1 cellular context compared by ENCODE assay signal in genomic region chr3:39346785-39347585, GRCh38.
TF ChIP-seq lines count a peak whose summit lies in the region.

No MANE protein-coding gene starts in this region.

TF ChIP-seq in K562, 482 proteins besides CTCF, POLR2A, EP300 and RAD21 (continued from another document and continues in another):
- TF ChIP-seq NFIX (CRISPR knock-in tag; IDR thresholded peaks at IDR 0.05; ENCODE audit: low read depth) (no peak), CREB3L1 (IDR thresholded peaks at IDR 0.05; ENCODE audit: borderline replicate concordance, low read depth) (no peak), KLF16 (IDR thresholded peaks at IDR 0.05) (peak; percentile 77), ZNF232 (CRISPR knock-in tag; IDR thresholded peaks at IDR 0.05) (no peak), DPF2 (IDR thresholded peaks at IDR 0.05) (peak; percentile 77), FOSL1 (tag; conservative IDR thresholded peaks at IDR 0.05) (peak; percentile 59), ZBTB43 (CRISPR knock-in tag; IDR thresholded peaks at IDR 0.05) (no peak), POLR2G (IDR thresholded peaks at IDR 0.05; ENCODE audit: low read depth, low read length) (no peak), DMBX1 (CRISPR knock-in tag; IDR thresholded peaks at IDR 0.05; ENCODE audit: borderline replicate concordance) (0 out of 2 replicates have a peak, but pooled peaks have one; percentile 67), TSHZ1 (CRISPR knock-in tag; IDR thresholded peaks at IDR 0.05) (no peak), ATF7 (IDR thresholded peaks at IDR 0.05) (0 out of 2 replicates have a peak, but pooled peaks have one; percentile 21), PURB (CRISPR knock-in tag; IDR thresholded peaks at IDR 0.05; ENCODE audit: low read depth) (no peak), OTX1 (CRISPR knock-in tag; IDR thresholded peaks at IDR 0.05) (no peak), SNAPC5 (CRISPR knock-in tag; IDR thresholded peaks at IDR 0.05) (no peak), GABPB1 (CRISPR knock-in tag; IDR thresholded peaks at IDR 0.05) (no peak), RBM15 (IDR thresholded peaks at IDR 0.05; ENCODE audit: insufficient read depth, low read length) (no peak), BACH1 (tag; IDR thresholded peaks at IDR 0.05) (no peak), CBFB (CRISPR knock-in tag; IDR thresholded peaks at IDR 0.05) (no peak), NFYB (IDR thresholded peaks at IDR 0.05; ENCODE audit: extremely low read depth, insufficient read length) (no peak), SLC30A9 (CRISPR knock-in tag; IDR thresholded peaks at IDR 0.05) (no peak), CSDE1 (IDR thresholded peaks at IDR 0.05) (no peak), ZNF184 (CRISPR knock-in tag; IDR thresholded peaks at IDR 0.05) (no peak), PCBP1 (IDR thresholded peaks at IDR 0.05; ENCODE audit: low read depth, low read length, poor library complexity, severe bottlenecking) (no peak), SMAD3 (CRISPR knock-in tag; conservative IDR thresholded peaks at IDR 0.05) (no peak), KDM5B (IDR thresholded peaks at IDR 0.05; ENCODE audit: insufficient replicate concordance, low read depth, low read length) (no peak), DACH1 (IDR thresholded peaks at IDR 0.05; ENCODE audit: partially characterized antibody) (peak; percentile 16), DIDO1 (tag; IDR thresholded peaks at IDR 0.05; ENCODE audit: low read depth) (no peak), ZNF583 (CRISPR knock-in tag; IDR thresholded peaks at IDR 0.05) (no peak), NEUROD1 (IDR thresholded peaks at IDR 0.05; ENCODE audit: borderline replicate concordance, low read depth, low read length, partially characterized antibody) (no peak), ZC3H8 (IDR thresholded peaks at IDR 0.05) (no peak), KDM1A (IDR thresholded peaks at IDR 0.05) (peak; percentile 47 to 64; a peak in 3 of 4 replicates), CREB5 (CRISPR knock-in tag; IDR thresholded peaks at IDR 0.05) (no peak), NR3C1 (CRISPR knock-in tag; IDR thresholded peaks at IDR 0.05) (no peak), ARID3B (CRISPR knock-in tag; IDR thresholded peaks at IDR 0.05; ENCODE audit: borderline replicate concordance) (no peak), ZNF3 (CRISPR knock-in tag; IDR thresholded peaks at IDR 0.05) (no peak), HMG20A (CRISPR knock-in tag; conservative IDR thresholded peaks at IDR 0.05) (no peak), SIX5 (IDR thresholded peaks at IDR 0.05; ENCODE audit: borderline replicate concordance in 1 of 2, insufficient read depth in 1 of 2, low read depth in 1 of 2, low read length in 2 of 2) (no peak), EP400 (IDR thresholded peaks at IDR 0.05) (no peak), BCOR (IDR thresholded peaks at IDR 0.05) (no peak), SIRT6 (IDR thresholded peaks at IDR 0.05; ENCODE audit: low read depth, low read length) (no peak), KHSRP (IDR thresholded peaks at IDR 0.05) (no peak), ZNF407 (IDR thresholded peaks at IDR 0.05; ENCODE audit: low read depth) (no peak), ZBTB17 (CRISPR knock-in tag; IDR thresholded peaks at IDR 0.05) (0 out of 2 replicates have a peak, but pooled peaks have one; percentile 59), KDM2B (CRISPR knock-in tag; IDR thresholded peaks at IDR 0.05) (no peak), JUN (IDR thresholded peaks at IDR 0.05; ENCODE audit: borderline replicate concordance, low read depth, low read length) (no peak), JUN (CRISPR knock-in tag; IDR thresholded peaks at IDR 0.05; ENCODE audit: borderline replicate concordance) (no peak), HBP1 (CRISPR knock-in tag; IDR thresholded peaks at IDR 0.05) (no peak), ZBTB12 (CRISPR knock-in tag; IDR thresholded peaks at IDR 0.05) (no peak), TARDBP (IDR thresholded peaks at IDR 0.05) (no peak), ZSCAN29 (IDR thresholded peaks at IDR 0.05) (no peak), GATA2 (CRISPR knock-in tag; IDR thresholded peaks at IDR 0.05) (peak; percentile 62; the same call in 1 of the 2 replicates)
